ENCODE assay signal across 18 cellular contexts in genomic region chr3:113238503-113238902, GRCh38. TPM values are rescaled to one million over a fixed set of nuclear protein-coding genes. Genes with fewer than 3 reads are reported as not detected.
DNase-seq lines count a peak whose midpoint lies in the region; ATAC-seq and TF ChIP-seq lines count a peak whose summit lies in the region.
"Had no signal": no experiment of that assay in that cellular context is flagged by ENCODE, and none has a peak within 500 bp of the region (broad histone marks: within the 10 kb centered on the region; RNA-seq: fewer than 3 reads in every experiment).

No MANE protein-coding gene starts in this region.

- DNase-seq in H9, result no peak
- DNase-seq in OCI-LY7 (ENCODE audit: low spot score), result no peak
- DNase-seq in epithelial cell of proximal tubule (ENCODE audit: low read depth), result no peak
- no peak for DNase-seq in uterus
- no peak for DNase-seq in cortex of kidney (lab: John Stamatoyannopoulos, UW)
- no peak for DNase-seq in SW480 (ENCODE audit: low spot score)
- DNase-seq: CD4-positive, alpha-beta T cell; GDM1; MV-4-11; NCI-H1694; NCI-H2081 treated with DMSO at 0.1 percent for 48 hours; NCI-H2171 treated with DMSO at 0.1 percent for 48 hours; NCI-H524 treated with DMSO at 0.1 percent for 48 hours; NCI-H82; OCI-M1; SHP77 had no signal

- H3K27me3 Mint-ChIP-seq in H9 (ENCODE audit: low read depth), result no peaks in the 10 kb centered on the region
- H3K27me3 Mint-ChIP-seq: CD4-positive, alpha-beta T cell had no signal

- H3K27me3 ChIP-seq in H9 (ENCODE audit: insufficient read depth, low read length) (no peaks in the 10 kb centered on the region), uterus (no peaks in the 10 kb centered on the region)

- no peak for TF ChIP-seq POLR2A in uterus (IDR thresholded peaks at IDR 0.05)

- H3K56ac ChIP-seq in H9 (ENCODE audit: insufficient read length, low read depth, low read length), result no peak overlapping the region

- no peak overlapping the region for H2BK5ac ChIP-seq in H9 (ENCODE audit: insufficient read length, low read length)

- H3K36me3 ChIP-seq in OCI-LY7 (ENCODE audit: insufficient read depth, low read length), result no peaks in the 10 kb centered on the region
- no peaks in the 10 kb centered on the region for H3K36me3 ChIP-seq in uterus

- POLR2A ChIA-PET in OCI-LY7 (lab: Charles Lee), result no interaction called here

- ATAC-seq in HG03460 (IDR thresholded peaks at IDR 0.05; ENCODE audit: unreplicated experiment), result no peak

- no peak overlapping the region for H4K91ac ChIP-seq in H9 (ENCODE audit: insufficient read length, low read depth, low read length)

- H4K5ac ChIP-seq in H9 (ENCODE audit: insufficient read length, low read depth, low read length), result no peak overlapping the region

- H2AFZ ChIP-seq in H9 (ENCODE audit: low read length) (no peak overlapping the region), OCI-LY7 (ENCODE audit: low read length) (no peak overlapping the region)

- H2BK20ac ChIP-seq in H9 (ENCODE audit: low read depth, low read length, poor library complexity, severe bottlenecking), result no peak overlapping the region

- no peak overlapping the region for H3K23ac ChIP-seq in H9 (ENCODE audit: insufficient read length, low read depth, low read length)

- TF ChIP-seq CTCF in H9 (conservative IDR thresholded peaks at IDR 0.05), result peak; percentile 43; the same call in 2 of the 3 replicates
- TF ChIP-seq CTCF in OCI-LY7 (conservative IDR thresholded peaks at IDR 0.05; ENCODE audit: low read length), result 0 out of 2 replicates have a peak, but pooled peaks have one; percentile 23
- peak; percentile 7 for TF ChIP-seq CTCF in epithelial cell of proximal tubule (conservative IDR thresholded peaks at IDR 0.05; ENCODE audit: low read depth, low read length)
- TF ChIP-seq CTCF in uterus (IDR thresholded peaks at IDR 0.05), result no peak

- no peaks in the 10 kb centered on the region for H3K9me2 ChIP-seq in OCI-LY7 (ENCODE audit: insufficient read depth, low read length)

- no peak overlapping the region for H3K4ac ChIP-seq in H9 (ENCODE audit: low read depth, low read length)

- H3K9me3 ChIP-seq in H9 (ENCODE audit: control insufficient read depth, low read depth, low read length), result no peaks in the 10 kb centered on the region
- H3K9me3 ChIP-seq in OCI-LY7 (ENCODE audit: low read length), result no peaks in the 10 kb centered on the region
- no peaks in the 10 kb centered on the region for H3K9me3 ChIP-seq in uterus

- H3K4me3 ChIP-seq in OCI-LY7 (ENCODE audit: low read depth, low read length, poor library complexity, severe bottlenecking), result no peak overlapping the region
- no peak overlapping the region for H3K4me3 ChIP-seq in epithelial cell of proximal tubule (ENCODE audit: low read depth, low read length)
- H3K4me3 ChIP-seq in uterus, result no peak overlapping the region

- H3K9me3 Mint-ChIP-seq in H9, result no peaks in the 10 kb centered on the region
- H3K9me3 Mint-ChIP-seq: CD4-positive, alpha-beta T cell had no signal

- no CpG with 5 or more reads among the region's 2 CpGs for WGBS in H9 (ENCODE audit: extremely low coverage, insufficient read length, low lambda C conversion rate)

- H3K27ac ChIP-seq in H9 (ENCODE audit: insufficient read length, low read depth, low read length), result no peak overlapping the region
- H3K27ac ChIP-seq in OCI-LY7 (ENCODE audit: low read depth, low read length, poor library complexity, severe bottlenecking), result no peak overlapping the region
- peak overlapping the region; percentile 89 to 93 for H3K27ac ChIP-seq in uterus
- H3K27ac ChIP-seq: KMS-11 had no signal

- no peak overlapping the region for H2BK120ac ChIP-seq in H9 (ENCODE audit: low read depth, low read length, poor library complexity, severe bottlenecking)

- H3K79me1 ChIP-seq in H9 (ENCODE audit: insufficient read depth, low read depth, low read length, poor library complexity, severe bottlenecking), result no peaks in the 10 kb centered on the region

- H2BK12ac ChIP-seq in H9 (ENCODE audit: insufficient read length, low read depth, low read length), result no peak overlapping the region

- H3K14ac ChIP-seq in H9 (ENCODE audit: insufficient read depth, low read length), result no peak overlapping the region

- H4K8ac ChIP-seq in H9 (replicated peaks; ENCODE audit: insufficient read length, low read depth, low read length), result no peak overlapping the region

- no peak overlapping the region for H3T11ph ChIP-seq in H9 (ENCODE audit: low read length)

- H3K4me2 ChIP-seq in H9 (ENCODE audit: insufficient read depth, insufficient read length, low read length) (no peak overlapping the region), OCI-LY7 (ENCODE audit: low read length) (no peak overlapping the region)
- H3K4me2 ChIP-seq: KMS-11 had no signal

- H3K18ac ChIP-seq in H9 (ENCODE audit: insufficient read length, low read depth, low read length), result no peak overlapping the region

- no peak overlapping the region for H3K4me3 Mint-ChIP-seq in H9
- H3K4me3 Mint-ChIP-seq: CD4-positive, alpha-beta T cell had no signal

- H3K23me2 ChIP-seq in H9 (ENCODE audit: insufficient read length, low read depth, low read length, poor library complexity, severe bottlenecking), result no peaks in the 10 kb centered on the region

- H2AK5ac ChIP-seq in H9 (ENCODE audit: insufficient read length, low read length), result no peak overlapping the region

- no peak overlapping the region for H2BK15ac ChIP-seq in H9 (ENCODE audit: low read depth, low read length)

- BruUV-seq in OCI-LY7 (replicated peaks; lab: Mats Ljungman, UMichigan), result no TSS peak

- H4K20me1 ChIP-seq in H9 (ENCODE audit: control insufficient read depth, insufficient read depth, insufficient read length) (no peaks in the 10 kb centered on the region), OCI-LY7 (ENCODE audit: insufficient read depth, low read length) (no peaks in the 10 kb centered on the region)

- CTCF ChIA-PET in OCI-LY7 (lab: Charles Lee; ENCODE audit: unreplicated experiment), result no interaction called here

- H3K4me1 Mint-ChIP-seq in H9, result peaks cover 42 to 45% of the 10 kb centered on the region in 2 experiments

- intact Hi-C loops in OCI-LY7 (cut with micrococcal nuclease; ENCODE audit: unreplicated experiment) (no loop called here), uterus (cut with DNase I; ENCODE audit: low total_unique reads) (no loop called here)

- H3K36me3 Mint-ChIP-seq in H9 (ENCODE audit: insufficient read depth in 1 of 3, low read depth in 3 of 3), result no peaks in the 10 kb centered on the region

- peaks cover 10% of the 10 kb centered on the region; the same call in 1 of the 2 replicates for H3K4me1 ChIP-seq in H9 (ENCODE audit: insufficient read depth, low read length)
- H3K4me1 ChIP-seq in OCI-LY7 (ENCODE audit: insufficient read depth, low read length, poor library complexity, severe bottlenecking), result no peaks in the 10 kb centered on the region
- H3K4me1 ChIP-seq in uterus, result peaks cover 13 to 27% of the 10 kb centered on the region in 2 donors

- H3K9ac ChIP-seq in H9 (ENCODE audit: extremely low read depth, insufficient read length, low read length), result no peak overlapping the region
- H3K9ac ChIP-seq: KMS-11 had no signal

- H3K27ac Mint-ChIP-seq in H9, result no peak overlapping the region
- H3K27ac Mint-ChIP-seq: CD4-positive, alpha-beta T cell had no signal

- H3K79me2 ChIP-seq in H9 (ENCODE audit: insufficient read depth, low read length), result no peaks in the 10 kb centered on the region
- no peaks in the 10 kb centered on the region for H3K79me2 ChIP-seq in OCI-LY7 (ENCODE audit: insufficient read depth, low read depth, low read length)

RNA-seq across cellular contexts. Expression of gene BOC, which starts 27.1 kb away (rescaled TPM):
- total RNA-seq in H9 (2021) (3.5 and 4.0 TPM in 2 replicates), OCI-LY7 (2022) (not detected in 2 replicates), epithelial cell of proximal tubule (1.0 and 3.5 TPM in 2 replicates), uterus (100 to 1,000 TPM; 103 to 169 (median 105) TPM)
- total RNA-seq in OCI-LY7 (2014; rRNA removed; shearing (Covaris generic)), result 0.03 TPM in 1 of 2 replicates, not detected in the other
- total RNA-seq: CD4-positive, alpha-beta T cell had no signal

Comparison
In these comparisons a context has a peak if more than half of its experiments do, and no peak if none do; other contexts are left out.
1. H3K27ac ChIP-seq: peak in uterus (2 of 2); none in H9 (single experiment) and OCI-LY7 (single experiment).
2. CTCF ChIP-seq: peak in H9 (single experiment), OCI-LY7 (single experiment) and epithelial cell of proximal tubule (single experiment); none in uterus (0 of 4).
3. RNA of gene BOC, which starts 27.1 kb away (total RNA-seq): 103 to 169 TPM in uterus; 3.5 to 4.0 TPM in H9, 1.0 to 3.5 TPM in epithelial cell of proximal tubule and 0.03 TPM in OCI-LY7; every median in the first group is over 10 times any median in the second.